ENCODE assay signal across 20 cellular contexts in genomic region chr11:68896171-68896959, GRCh38.
"Had no signal": no experiment of that assay in that cellular context is flagged by ENCODE, and none has a peak within 500 bp of the region (broad histone marks: within the 10 kb centered on the region; RNA-seq: fewer than 3 reads in every experiment).

No MANE protein-coding gene starts in this region.

- DNase-seq: effector CD8-positive, alpha-beta T cell; foreskin melanocyte; head of caudate nucleus; hippocampal formation; kidney glomerular epithelial cell; mesendoderm; naive thymus-derived CD4-positive, alpha-beta T cell; nephron progenitor cell; psoas muscle; retina; sigmoid colon; stimulated activated CD4-positive, alpha-beta T cell treated with anti-CD3 and anti-CD28 coated beads, Interleukin-12 subunit alpha, Interleukin-12 subunit beta, amount 100 ng/mL, for 4 hours; stimulated activated naive CD4-positive, alpha-beta T cell treated with Interleukin-2 at 50 U/mL for 16 hours; thyroid gland; uterus had no signal

- H3K27ac ChIP-seq: coronary artery, neutrophil, psoas muscle, sigmoid colon, skin epidermis, thyroid gland, uterus had no signal

- H3K4me3 ChIP-seq: coronary artery, lung, psoas muscle, sigmoid colon, skin epidermis, thyroid gland, uterus had no signal

- H3K27me3 ChIP-seq: neutrophil, sigmoid colon, thyroid gland, uterus had no signal

- ATAC-seq: left lobe of liver; naive thymus-derived CD4-positive, alpha-beta T cell; psoas muscle had no signal

- H3K36me3 ChIP-seq: uterus had no signal

- H3K9me3 ChIP-seq: neutrophil, psoas muscle, sigmoid colon, thyroid gland, uterus had no signal
